Comparison of ENCODE assay signal across 8 cellular contexts in genomic region chr5:134464988-134465855, GRCh38. TPM values are rescaled to one million over a fixed set of nuclear protein-coding genes. Genes with fewer than 3 reads are reported as not detected.
DNase-seq lines count a peak whose midpoint lies in the region; ATAC-seq lines count a peak whose summit lies in the region.

No MANE protein-coding gene starts in this region.

- no peak for ATAC-seq in activated CD8-positive, alpha-beta memory T cell treated with anti-CD3 and anti-CD28 coated beads, Interleukin-2, amount 10 ng/mL, durations not matched to agents 7 days and 5 days
- no peak for ATAC-seq in HG03196 (IDR thresholded peaks at IDR 0.05; ENCODE audit: unreplicated experiment)

- no peaks in the 10 kb centered on the region for H3K9me3 Mint-ChIP-seq in activated CD8-positive, alpha-beta memory T cell treated with anti-CD3 and anti-CD28 coated beads, Interleukin-2, amount 10 ng/mL, durations not matched to agents 7 days and 5 days (ENCODE audit: low read depth)

- CTCF ChIA-PET in activated CD8-positive, alpha-beta memory T cell treated with anti-CD3 and anti-CD28 coated beads, Interleukin-2, amount 10 ng/mL, durations not matched to agents 7 days and 5 days (lab: Charles Lee), result interaction anchor here (0.7 to 4.3 kb wide), 10 partner anchors 13 to 161 kb away, joined by 3 to 22 read pairs (median 4); partner anchors contain the start of gene CDKN2AIPNL

- H4K8ac ChIP-seq in trophoblast cell (ENCODE audit: low read depth, low read length), result peak overlapping the region; percentile 67

- peak; percentile 30 for DNase-seq in activated CD8-positive, alpha-beta memory T cell treated with anti-CD3 and anti-CD28 coated beads, Interleukin-2, amount 10 ng/mL, durations not matched to agents 7 days and 5 days
- no peak for DNase-seq in activated CD8-positive, alpha-beta memory T cell treated with anti-CD3 and anti-CD28 coated beads, Interleukin-2, amount 50 U/mL, for 4 hours
- DNase-seq in trophoblast cell (no peak), NCI-H1417 (lab: John Stamatoyannopoulos, UW) (no peak)
- DNase-seq in stimulated activated CD4-positive, alpha-beta T cell treated with anti-CD3 and anti-CD28 coated beads, Interleukin-4, amount 100 ng/mL, for 4 hours, result no peak

- peak overlapping the region; percentile 39 for H4K12ac ChIP-seq in trophoblast cell (ENCODE audit: low read depth, low read length)

- peak overlapping the region; percentile 82 for H3K4me3 ChIP-seq in HUES64 (ENCODE audit: low read length)
- H3K4me3 ChIP-seq in ectodermal cell (ENCODE audit: insufficient read depth, low read depth, low read length), result peak overlapping the region; percentile 48
- no peak overlapping the region for H3K4me3 ChIP-seq in trophoblast cell (ENCODE audit: low read depth, low read length)

- peak overlapping the region; percentile 72 for H3K4me3 Mint-ChIP-seq in activated CD8-positive, alpha-beta memory T cell treated with anti-CD3 and anti-CD28 coated beads, Interleukin-2, amount 10 ng/mL, durations not matched to agents 7 days and 5 days

- WGBS in HUES64, result 47% methylated on average over 14 of the region's 14 CpGs
- whole genome bisulfite sequencing in ectodermal cell, 2 experiments, result 54 to 58% methylated on average over 14 of the region's 14 CpGs
- WGBS in trophoblast cell (ENCODE audit: extremely low coverage, insufficient coverage, insufficient read length), result no CpG with 5 or more reads among the region's 14 CpGs

- H3K18ac ChIP-seq in trophoblast cell (ENCODE audit: low read length), result no peak overlapping the region

- no peak overlapping the region for H4K91ac ChIP-seq in trophoblast cell (ENCODE audit: low read depth, low read length)

- no peaks in the 10 kb centered on the region for H3K36me3 Mint-ChIP-seq in activated CD8-positive, alpha-beta memory T cell treated with anti-CD3 and anti-CD28 coated beads, Interleukin-2, amount 10 ng/mL, durations not matched to agents 7 days and 5 days

- no peak overlapping the region for H2BK12ac ChIP-seq in trophoblast cell (ENCODE audit: low read length)

- H2BK5ac ChIP-seq in trophoblast cell (ENCODE audit: low read depth, low read length, poor library complexity), result no peak overlapping the region

- peak overlapping the region; percentile 79 for H3K4me2 ChIP-seq in trophoblast cell (ENCODE audit: low read length)

- peaks cover 11% of the 10 kb centered on the region for H3K79me1 ChIP-seq in trophoblast cell (ENCODE audit: low read length)

- H3K36me3 ChIP-seq in HUES64 (ENCODE audit: insufficient read depth, low read length), result no peaks in the 10 kb centered on the region
- no peaks in the 10 kb centered on the region for H3K36me3 ChIP-seq in ectodermal cell (ENCODE audit: control insufficient read depth, insufficient read depth, low read length)
- no peaks in the 10 kb centered on the region for H3K36me3 ChIP-seq in trophoblast cell (ENCODE audit: control insufficient read depth in 1 of 2, insufficient read depth in 2 of 2, low read length in 2 of 2)

- no peak overlapping the region for H2BK120ac ChIP-seq in trophoblast cell (ENCODE audit: insufficient read depth, low read length, poor library complexity)

- H2AFZ ChIP-seq in trophoblast cell (ENCODE audit: insufficient read depth, low read length, poor library complexity), result peak overlapping the region; percentile 28

- H3K9ac ChIP-seq in HUES64 (ENCODE audit: low read depth, low read length), result no peak overlapping the region
- no peak overlapping the region for H3K9ac ChIP-seq in trophoblast cell (ENCODE audit: low read length)

- no peak overlapping the region for H3K4ac ChIP-seq in trophoblast cell (ENCODE audit: low read depth, low read length)

- no peak overlapping the region for H3K14ac ChIP-seq in trophoblast cell (ENCODE audit: low read length)

- no peak overlapping the region for H3K23ac ChIP-seq in trophoblast cell (ENCODE audit: low read length)

- peak overlapping the region; percentile 98; the same call in 1 of the 2 replicates for H3K27ac ChIP-seq in HUES64 (ENCODE audit: low read depth, low read length)
- H3K27ac ChIP-seq in ectodermal cell (ENCODE audit: insufficient read depth, low read depth, low read length, poor library complexity, severe bottlenecking), result no peak overlapping the region
- no peak overlapping the region for H3K27ac ChIP-seq in trophoblast cell (ENCODE audit: low read depth, low read length)

- no peaks in the 10 kb centered on the region for H3K27me3 Mint-ChIP-seq in activated CD8-positive, alpha-beta memory T cell treated with anti-CD3 and anti-CD28 coated beads, Interleukin-2, amount 10 ng/mL, durations not matched to agents 7 days and 5 days

- H3K4me1 Mint-ChIP-seq in activated CD8-positive, alpha-beta memory T cell treated with anti-CD3 and anti-CD28 coated beads, Interleukin-2, amount 10 ng/mL, durations not matched to agents 7 days and 5 days, result peaks cover 14% of the 10 kb centered on the region

- H3K9me3 ChIP-seq in HUES64 (ENCODE audit: insufficient read depth, low read depth, low read length), result no peaks in the 10 kb centered on the region
- H3K9me3 ChIP-seq in ectodermal cell (ENCODE audit: control insufficient read depth, low read length), result no peaks in the 10 kb centered on the region
- peaks cover 2% of the 10 kb centered on the region for H3K9me3 ChIP-seq in trophoblast cell (ENCODE audit: insufficient read depth, low read depth, low read length)

- H3K4me1 ChIP-seq in HUES64 (ENCODE audit: insufficient read depth, low read length) (peaks cover 6% of the 10 kb centered on the region), ectodermal cell (ENCODE audit: control insufficient read depth, insufficient read depth, low read length) (peaks cover 9% of the 10 kb centered on the region), trophoblast cell (ENCODE audit: control insufficient read depth in 1 of 2, insufficient read depth in 2 of 2, low read length in 2 of 2) (peaks cover 9 to 16% of the 10 kb centered on the region in 2 experiments)

- H2AK5ac ChIP-seq in trophoblast cell (ENCODE audit: low read length), result no peak overlapping the region

- peak overlapping the region; percentile 83 for H3K27ac Mint-ChIP-seq in activated CD8-positive, alpha-beta memory T cell treated with anti-CD3 and anti-CD28 coated beads, Interleukin-2, amount 10 ng/mL, durations not matched to agents 7 days and 5 days

- no peaks in the 10 kb centered on the region for H3K27me3 ChIP-seq in HUES64 (ENCODE audit: insufficient read depth, low read length)
- no peaks in the 10 kb centered on the region for H3K27me3 ChIP-seq in ectodermal cell (ENCODE audit: control insufficient read depth, insufficient read depth, low read length, poor library complexity, severe bottlenecking)
- no peaks in the 10 kb centered on the region for H3K27me3 ChIP-seq in trophoblast cell (ENCODE audit: insufficient read depth, low read length)

- H3K79me2 ChIP-seq in trophoblast cell (ENCODE audit: control insufficient read depth, insufficient read depth, low read length, poor library complexity), result no peaks in the 10 kb centered on the region

RNA-seq across cellular contexts. Expression of gene CDKN2AIPNL, which starts 53.5 kb away (rescaled TPM):
- 10 to 100 TPM; 28.0 to 33.8 TPM for total RNA-seq in activated CD8-positive, alpha-beta memory T cell treated with anti-CD3 and anti-CD28 coated beads, Interleukin-2, amount 10 ng/mL, durations not matched to agents 7 days and 5 days
- polyA plus RNA-seq in HUES64 (2013, experiment 1 of 2), result 63.1 TPM
- polyA plus RNA-seq in HUES64 (2013, experiment 2 of 2), result 63.5 TPM
- polyA plus RNA-seq in ectodermal cell (2013, experiment 1 of 4), result 77.8 TPM
- 78.8 TPM for polyA plus RNA-seq in ectodermal cell (2013, experiment 2 of 4)
- 70.8 TPM for polyA plus RNA-seq in ectodermal cell (2013, experiment 3 of 4)
- polyA plus RNA-seq in ectodermal cell (2013, experiment 4 of 4), result 66.7 TPM
- polyA plus RNA-seq in trophoblast cell (2013), result 21.1 and 23.7 TPM in 2 replicates
